In genomic region chr19:43043492-43044180, GRCh38 we compare ENCODE assay signal across 6 cellular contexts. TPM values are rescaled to one million over a fixed set of nuclear protein-coding genes. Genes with fewer than 3 reads are reported as not detected.
"Had no signal": no experiment of that assay in that cellular context is flagged by ENCODE, and none has a peak within 500 bp of the region (broad histone marks: within the 10 kb centered on the region; RNA-seq: fewer than 3 reads in every experiment).

No MANE protein-coding gene starts in this region.

RNA-seq across cellular contexts. Expression of gene PSG11, which starts 17.4 kb away (rescaled TPM):
- total RNA-seq: GM23248, GM23338, H1, H4, H7, H9 had no signal
- polyA plus RNA-seq: GM23338, H1 had no signal

RNA-seq across cellular contexts. Expression of gene PSG2, which starts 38.9 kb away (rescaled TPM):
- total RNA-seq: GM23338, H1, H4, H7, H9 had no signal
- polyA plus RNA-seq: GM23338, H1 had no signal
